12 cellular contexts compared by ENCODE assay signal in genomic region chr1:48793863-48794262, GRCh38. TPM values are rescaled to one million over a fixed set of nuclear protein-coding genes. Genes with fewer than 3 reads are reported as not detected.
DNase-seq lines count a peak whose midpoint lies in the region; ATAC-seq and TF ChIP-seq lines count a peak whose summit lies in the region.
"Had no signal": no experiment of that assay in that cellular context is flagged by ENCODE, and none has a peak within 500 bp of the region (broad histone marks: within the 10 kb centered on the region; RNA-seq: fewer than 3 reads in every experiment).

No MANE protein-coding gene starts in this region.

- no peak overlapping the region for H3K4me3 Mint-ChIP-seq in activated T-helper 1 cell treated with anti-CD3 and anti-CD28 coated beads, Interleukin-12 subunit alpha, Interleukin-12 subunit beta, Interleukin-2, Interleukin-4 antibody, amounts not matched to agents 30 ng/mL and 10 ng/mL and 1 ng/mL, durations not matched to agents 14 hours and 24 hours and 36 hours
- H3K4me3 Mint-ChIP-seq: activated T-helper 17 cell treated with anti-CD3 and anti-CD28 coated beads, Interleukin-2, amount 50 U/mL, for 72 hours had no signal

- CTCF ChIA-PET in HEK293T (lab: Yijun Ruan, JAX): no interaction called here

- no peaks in the 10 kb centered on the region for H3K36me3 ChIP-seq in upper lobe of right lung
- H3K36me3 ChIP-seq: left lung had no signal

- no peak overlapping the region for H3K27ac ChIP-seq in upper lobe of right lung
- H3K27ac ChIP-seq: epithelial cell of prostate, left lung had no signal

- no peaks in the 10 kb centered on the region for H3K36me3 Mint-ChIP-seq in activated T-helper 1 cell treated with anti-CD3 and anti-CD28 coated beads, Interleukin-12 subunit alpha, Interleukin-12 subunit beta, Interleukin-2, Interleukin-4 antibody, amounts not matched to agents 30 ng/mL and 10 ng/mL and 1 ng/mL, durations not matched to agents 14 hours and 24 hours and 36 hours (ENCODE audit: low read depth)

- H3K4me3 ChIP-seq in upper lobe of right lung: no peak overlapping the region
- H3K4me3 ChIP-seq: left lung had no signal

- H3K9me3 Mint-ChIP-seq in activated T-helper 1 cell treated with anti-CD3 and anti-CD28 coated beads, Interleukin-12 subunit alpha, Interleukin-12 subunit beta, Interleukin-2, Interleukin-4 antibody, amounts not matched to agents 30 ng/mL and 10 ng/mL and 1 ng/mL, durations not matched to agents 14 hours and 24 hours and 36 hours: no peaks in the 10 kb centered on the region
- H3K9me3 Mint-ChIP-seq: activated T-helper 17 cell treated with anti-CD3 and anti-CD28 coated beads, Interleukin-2, amount 50 U/mL, for 72 hours had no signal

- H3K27me3 Mint-ChIP-seq in activated T-helper 1 cell treated with anti-CD3 and anti-CD28 coated beads, Interleukin-12 subunit alpha, Interleukin-12 subunit beta, Interleukin-2, Interleukin-4 antibody, amounts not matched to agents 30 ng/mL and 10 ng/mL and 1 ng/mL, durations not matched to agents 14 hours and 24 hours and 36 hours (ENCODE audit: insufficient read depth): peaks cover 1% of the 10 kb centered on the region

- H3K27me3 ChIP-seq in upper lobe of right lung: no peaks in the 10 kb centered on the region
- H3K27me3 ChIP-seq: left lung had no signal

- peaks cover 27% of the 10 kb centered on the region for H3K4me1 Mint-ChIP-seq in activated T-helper 1 cell treated with anti-CD3 and anti-CD28 coated beads, Interleukin-12 subunit alpha, Interleukin-12 subunit beta, Interleukin-2, Interleukin-4 antibody, amounts not matched to agents 30 ng/mL and 10 ng/mL and 1 ng/mL, durations not matched to agents 14 hours and 24 hours and 36 hours (ENCODE audit: low read depth)
- H3K4me1 Mint-ChIP-seq: activated T-helper 17 cell treated with anti-CD3 and anti-CD28 coated beads, Interleukin-2, amount 50 U/mL, for 72 hours had no signal

- peak; percentile 77 for DNase-seq in germinal center (ENCODE audit: low spot score)
- DNase-seq in upper lobe of right lung: no peak
- no peak for DNase-seq in activated T-helper 1 cell treated with anti-CD3 and anti-CD28 coated beads, Interleukin-12 subunit alpha, Interleukin-12 subunit beta, Interleukin-2, Interleukin-4 antibody, amounts not matched to agents 30 ng/mL and 10 ng/mL and 1 ng/mL, durations not matched to agents 14 hours and 24 hours and 36 hours (ENCODE audit: low spot score)
- no peak for DNase-seq in HEK293T (ENCODE audit: extremely low spot score)
- no peak for DNase-seq in HUDEP-2 (lab: John Stamatoyannopoulos, UW; ENCODE audit: unreplicated experiment in 76 of 76)
- DNase-seq: left lung had no signal

- no peak for TF ChIP-seq CTCF in upper lobe of right lung (IDR thresholded peaks at IDR 0.05)

- POLR2A ChIA-PET in HEK293T (lab: Yijun Ruan, JAX): no interaction called here

- ATAC-seq in GM18868 (IDR thresholded peaks at IDR 0.05; ENCODE audit: unreplicated experiment) (peak; percentile 86), GM21825 (IDR thresholded peaks at IDR 0.05; ENCODE audit: unreplicated experiment) (peak; percentile 93), HG03460 (IDR thresholded peaks at IDR 0.05; ENCODE audit: unreplicated experiment) (peak; percentile 80), upper lobe of right lung (no peak)
- ATAC-seq: activated T-helper 17 cell treated with anti-CD3 and anti-CD28 coated beads, Interleukin-2, amount 50 U/mL, for 72 hours; left lung; SK-N-SH treated with all-trans-retinoic acid at 6 μM for 48 hours had no signal

- H3K4me1 ChIP-seq in upper lobe of right lung: no peaks in the 10 kb centered on the region
- H3K4me1 ChIP-seq: left lung had no signal

- no peak overlapping the region for H3K27ac Mint-ChIP-seq in activated T-helper 1 cell treated with anti-CD3 and anti-CD28 coated beads, Interleukin-12 subunit alpha, Interleukin-12 subunit beta, Interleukin-2, Interleukin-4 antibody, amounts not matched to agents 30 ng/mL and 10 ng/mL and 1 ng/mL, durations not matched to agents 14 hours and 24 hours and 36 hours
- H3K27ac Mint-ChIP-seq: activated T-helper 17 cell treated with anti-CD3 and anti-CD28 coated beads, Interleukin-2, amount 50 U/mL, for 72 hours had no signal

- intact Hi-C loops in upper lobe of right lung (cut with DNase I): no loop called here
- intact Hi-C loops in activated T-helper 1 cell treated with anti-CD3 and anti-CD28 coated beads, Interleukin-12 subunit alpha, Interleukin-12 subunit beta, Interleukin-2, Interleukin-4 antibody, amounts not matched to agents 30 ng/mL and 10 ng/mL and 1 ng/mL, durations not matched to agents 14 hours and 24 hours and 36 hours (cut with micrococcal nuclease): no loop called here

- no peaks in the 10 kb centered on the region for H3K9me3 ChIP-seq in upper lobe of right lung
- H3K9me3 ChIP-seq: left lung had no signal

TF ChIP-seq in HEK293T, 16 proteins besides CTCF, POLR2A, EP300 and RAD21:
- no peak for TF ChIP-seq CTBP1 (IDR thresholded peaks at IDR 0.05; ENCODE audit: borderline replicate concordance)
- TF ChIP-seq HDGF (IDR thresholded peaks at IDR 0.05; ENCODE audit: borderline replicate concordance): no peak
- no peak for TF ChIP-seq SP1 (IDR thresholded peaks at IDR 0.05)
- no peak for TF ChIP-seq FOXA1 (IDR thresholded peaks at IDR 0.05)
- TF ChIP-seq NFRKB (IDR thresholded peaks at IDR 0.05): no peak
- TF ChIP-seq SUZ12 (IDR thresholded peaks at IDR 0.05): no peak

RNA-seq across cellular contexts. Expression of gene BEND5, which starts 17.2 kb away (rescaled TPM):
- total RNA-seq in upper lobe of right lung: 3.4 TPM
- 3.0 and 4.2 TPM in 2 replicates for total RNA-seq in activated T-helper 1 cell treated with anti-CD3 and anti-CD28 coated beads, Interleukin-12 subunit alpha, Interleukin-12 subunit beta, Interleukin-2, Interleukin-4 antibody, amounts not matched to agents 30 ng/mL and 10 ng/mL and 1 ng/mL, durations not matched to agents 14 hours and 24 hours and 36 hours
